Comparison of ENCODE assay signal across 25 cellular contexts in the genomic region with DNA sequence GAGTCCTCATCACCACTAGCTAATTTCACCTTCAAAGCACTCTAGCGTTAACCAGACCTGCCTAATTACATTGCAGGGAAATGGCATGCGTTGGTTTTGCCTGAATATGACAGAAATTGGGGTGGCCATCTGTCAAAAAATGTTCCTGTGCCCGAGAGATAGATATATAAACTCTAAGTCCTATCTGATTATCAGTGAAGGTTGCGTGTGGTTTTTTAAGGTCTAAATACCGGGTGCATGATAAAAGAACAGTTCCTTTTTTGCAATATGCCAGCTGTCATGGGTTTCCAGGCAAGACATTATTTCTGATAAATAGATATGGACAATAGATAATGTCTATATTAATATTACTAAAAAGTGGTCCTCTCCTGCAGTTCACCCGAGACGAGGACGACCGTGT.
"Had no signal": no experiment of that assay in that cellular context is flagged by ENCODE, and none has a peak within 500 bp of the region (broad histone marks: within the 10 kb centered on the region; RNA-seq: fewer than 3 reads in every experiment).

No MANE protein-coding gene starts in this region.

- H3K4me1 ChIP-seq: psoas muscle had no signal

- H3K4me3 Mint-ChIP-seq: activated CD8-positive, alpha-beta T cell treated with anti-CD3 and anti-CD28 coated beads, Interleukin-2, amount 10 ng/mL, durations not matched to agents 7 days and 5 days; activated naive CD4-positive, alpha-beta T cell treated with anti-CD3 and anti-CD28 coated beads, Interleukin-2, amount 50 U/mL, for 24 hours; activated T-helper 1 cell treated with anti-CD3 and anti-CD28 coated beads, Interleukin-12 subunit alpha, Interleukin-12 subunit beta, Interleukin-2, Interleukin-4 antibody, amounts not matched to agents 30 ng/mL and 10 ng/mL and 1 ng/mL, durations not matched to agents 14 hours and 24 hours and 36 hours; natural killer cell; stimulated activated naive CD8-positive, alpha-beta T cell treated with anti-CD3 and anti-CD28 coated beads, Interleukin-15, Interleukin-2, amounts not matched to agents 100 ng/mL and 50 ng/mL, for 24 hours had no signal

- H3K4me3 ChIP-seq: body of pancreas, cardiac muscle cell, gastroesophageal sphincter, pancreas, psoas muscle, thyroid gland, upper lobe of right lung had no signal

- H3K9me3 ChIP-seq: body of pancreas, gastroesophageal sphincter, neutrophil, pancreas, psoas muscle, thyroid gland, upper lobe of right lung had no signal

- ATAC-seq: activated CD8-positive, alpha-beta T cell treated with anti-CD3 and anti-CD28 coated beads, Interleukin-2, amount 10 ng/mL, durations not matched to agents 7 days and 5 days; body of pancreas; gastroesophageal sphincter; left cardiac atrium; natural killer cell; pancreas; psoas muscle; right cardiac atrium; upper lobe of right lung had no signal

- DNase-seq: activated CD4-positive, alpha-beta T cell treated with anti-CD3 and anti-CD28 coated beads for 1 hour; activated CD4-positive, alpha-beta T cell treated with anti-CD3 and anti-CD28 coated beads, Interleukin-2, amount 50 U/mL, for 1 hour; activated CD8-positive, alpha-beta T cell treated with anti-CD3 and anti-CD28 coated beads, Interleukin-2, amount 10 ng/mL, durations not matched to agents 7 days and 5 days; activated gamma-delta T cell; anterior cingulate cortex; body of pancreas; head of caudate nucleus; left cardiac atrium; midbrain; natural killer cell; pancreas; psoas muscle; right cardiac atrium; stimulated activated CD4-positive, alpha-beta T cell treated with anti-CD3 and anti-CD28 coated beads, Interleukin-12 subunit alpha, Interleukin-12 subunit beta, amount 100 ng/mL, for 4 hours; stimulated activated CD4-positive, alpha-beta T cell treated with anti-CD3 and anti-CD28 coated beads, Interleukin-4, amount 100 ng/mL, for 4 hours; substantia nigra; thyroid gland; upper lobe of right lung had no signal

- H3K36me3 ChIP-seq: cardiac muscle cell, gastroesophageal sphincter, neutrophil, pancreas, thyroid gland, upper lobe of right lung had no signal

- H3K27ac ChIP-seq: body of pancreas, cardiac muscle cell, epithelial cell of prostate, gastroesophageal sphincter, neutrophil, pancreas, psoas muscle, thyroid gland, upper lobe of right lung had no signal

- FAIRE-seq: pancreas had no signal

- H3K27me3 ChIP-seq: body of pancreas, cardiac muscle cell, pancreas, thyroid gland had no signal

- H3K36me3 Mint-ChIP-seq: natural killer cell had no signal

- H3K9me3 Mint-ChIP-seq: activated naive CD4-positive, alpha-beta T cell treated with anti-CD3 and anti-CD28 coated beads, Interleukin-2, amount 50 U/mL, for 24 hours; activated T-helper 1 cell treated with anti-CD3 and anti-CD28 coated beads, Interleukin-12 subunit alpha, Interleukin-12 subunit beta, Interleukin-2, Interleukin-4 antibody, amounts not matched to agents 30 ng/mL and 10 ng/mL and 1 ng/mL, durations not matched to agents 14 hours and 24 hours and 36 hours; natural killer cell; stimulated activated naive CD8-positive, alpha-beta T cell treated with anti-CD3 and anti-CD28 coated beads, Interleukin-15, Interleukin-2, amounts not matched to agents 100 ng/mL and 50 ng/mL, for 24 hours had no signal

- H3K27ac Mint-ChIP-seq: activated CD8-positive, alpha-beta T cell treated with anti-CD3 and anti-CD28 coated beads, Interleukin-2, amount 10 ng/mL, durations not matched to agents 7 days and 5 days; activated naive CD4-positive, alpha-beta T cell treated with anti-CD3 and anti-CD28 coated beads, Interleukin-2, amount 50 U/mL, for 24 hours; activated T-helper 1 cell treated with anti-CD3 and anti-CD28 coated beads, Interleukin-12 subunit alpha, Interleukin-12 subunit beta, Interleukin-2, Interleukin-4 antibody, amounts not matched to agents 30 ng/mL and 10 ng/mL and 1 ng/mL, durations not matched to agents 14 hours and 24 hours and 36 hours; natural killer cell; stimulated activated naive CD8-positive, alpha-beta T cell treated with anti-CD3 and anti-CD28 coated beads, Interleukin-15, Interleukin-2, amounts not matched to agents 100 ng/mL and 50 ng/mL, for 24 hours had no signal
